Comparison of ENCODE assay signal across 8 cellular contexts in the genomic region with DNA sequence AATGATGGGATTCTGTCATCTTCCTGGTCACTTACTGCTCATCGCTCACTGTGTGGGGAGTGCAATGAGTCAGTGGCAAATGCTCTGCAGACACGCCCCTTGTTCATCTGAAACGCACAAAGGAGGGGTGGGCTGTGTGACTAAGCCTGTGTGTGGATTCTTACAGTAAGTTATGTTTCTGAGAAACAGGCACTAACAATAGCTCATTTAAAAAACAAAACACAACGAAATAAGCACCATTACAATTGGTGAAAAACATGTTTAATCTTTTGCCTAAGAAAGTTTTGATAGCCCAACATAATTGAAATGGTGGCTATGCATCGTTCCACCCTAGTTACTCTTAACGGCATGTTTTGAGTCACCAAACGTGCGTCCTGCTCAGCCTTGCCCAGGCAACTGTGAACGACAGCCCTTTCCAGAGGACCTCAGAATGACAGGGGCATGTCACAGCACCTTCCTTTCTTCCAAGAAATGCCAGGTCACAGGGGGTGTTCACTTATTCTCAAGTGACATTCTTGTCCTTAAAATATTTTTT.
DNase-seq lines count a peak whose midpoint lies in the region; ATAC-seq and TF ChIP-seq lines count a peak whose summit lies in the region.
"Had no signal": no experiment of that assay in that cellular context is flagged by ENCODE, and none has a peak within 500 bp of the region (broad histone marks: within the 10 kb centered on the region; RNA-seq: fewer than 3 reads in every experiment).

No MANE protein-coding gene starts in this region.

- no peaks in the 10 kb centered on the region for H3K9me2 ChIP-seq in PC-3 (replicated peaks; ENCODE audit: low read length)

- H3K4me3 ChIP-seq in PC-3 (ENCODE audit: low read length) (peak overlapping the region; percentile 47), heart right ventricle (peak overlapping the region in 1 of 10 donors; percentile 12)
- H3K4me3 ChIP-seq: right lobe of liver had no signal

- H3K27me3 ChIP-seq in PC-3 (ENCODE audit: low read length) (no peaks in the 10 kb centered on the region), heart right ventricle (no peaks in the 10 kb centered on the region)
- H3K27me3 ChIP-seq: right lobe of liver had no signal

- ATAC-seq in GM18870 (IDR thresholded peaks at IDR 0.05; ENCODE audit: unreplicated experiment): peak; percentile 91
- ATAC-seq in HG02938 (IDR thresholded peaks at IDR 0.05; ENCODE audit: unreplicated experiment): peak; percentile 92
- peak; percentile 97 for ATAC-seq in PC-3
- peak in 6 of 8 donors; percentile 80 to 97 (median 89) for ATAC-seq in heart right ventricle

- TSS peak; percentile 96 for BruUV-seq in PC-3 (replicated peaks; lab: Mats Ljungman, UMichigan)

- no peaks in the 10 kb centered on the region for H3K9me3 ChIP-seq in PC-3 (ENCODE audit: low read length)
- H3K9me3 ChIP-seq in heart right ventricle: no peaks in the 10 kb centered on the region
- H3K9me3 ChIP-seq: right lobe of liver had no signal

- H4K20me1 ChIP-seq in PC-3 (ENCODE audit: low read length): no peaks in the 10 kb centered on the region

- WGBS in heart right ventricle, 2 donors: 61 to 69% methylated on average over 9 of the region's 9 CpGs

- H3F3A ChIP-seq in PC-3 (ENCODE audit: low read length, unreplicated experiment): no peaks in the 10 kb centered on the region

- H3K9ac ChIP-seq in PC-3 (ENCODE audit: low read length): peak overlapping the region; percentile 64

- DNase-seq in PC-3 (peak; percentile 90), heart right ventricle (peak in 1 of 2 donors; percentile 48), GF-D8 (lab: John Stamatoyannopoulos, UW) (no peak)
- DNase-seq in activated gamma-delta T cell treated with anti-CD3 and anti-CD28 coated beads, Interleukin-2, amount 50 U/mL, for 16 hours (ENCODE audit: low read depth): peak; percentile 58
- DNase-seq in stimulated activated CD4-positive, alpha-beta T cell treated with anti-CD3 and anti-CD28 coated beads, Interleukin-12 subunit alpha, Interleukin-12 subunit beta, amount 100 ng/mL, for 48 hours (ENCODE audit: low read depth in 2 of 3, low spot score in 1 of 3): peak; percentile 48 to 60 (median 56)
- DNase-seq: right lobe of liver had no signal

- H3K4me2 ChIP-seq in PC-3 (ENCODE audit: low read length): peak overlapping the region; percentile 67

- no peaks in the 10 kb centered on the region for H3K79me2 ChIP-seq in PC-3 (ENCODE audit: low read length)

- H3K4me1 ChIP-seq in PC-3 (ENCODE audit: insufficient read depth, low read length): peaks cover 28% of the 10 kb centered on the region
- peaks cover 0 to 26% (median 0%) of the 10 kb centered on the region in 9 donors for H3K4me1 ChIP-seq in heart right ventricle
- H3K4me1 ChIP-seq: right lobe of liver had no signal

- CTCF ChIA-PET in PC-3 (lab: Charles Lee): no interaction called here

- H3K36me3 ChIP-seq in PC-3 (ENCODE audit: low read depth, low read length) (no peaks in the 10 kb centered on the region), heart right ventricle (no peaks in the 10 kb centered on the region)
- H3K36me3 ChIP-seq: right lobe of liver had no signal

- TF ChIP-seq CTCF in PC-3 (conservative IDR thresholded peaks at IDR 0.05; ENCODE audit: low read depth, low read length) (no peak), heart right ventricle (IDR thresholded peaks at IDR 0.05) (no peak)

- H2AFZ ChIP-seq in PC-3 (ENCODE audit: low read length): peak overlapping the region; percentile 56

- intact Hi-C loops in PC-3 (cut with micrococcal nuclease) (loop anchor here (1.0 to 10.0 kb wide), 3 partner anchors 200 to 262 kb away; no protein-coding TSS in a partner anchor), heart right ventricle (cut with DNase I) (no loop called here)

- H3K27ac ChIP-seq in PC-3 (ENCODE audit: low read length): peak overlapping the region; percentile 93
- peak overlapping the region in 2 of 10 donors; percentile 37 to 89 for H3K27ac ChIP-seq in heart right ventricle

- POLR2A ChIA-PET in PC-3 (lab: Charles Lee; ENCODE audit: unreplicated experiment): interaction anchor here (0.5 to 0.9 kb wide), 8 partner anchors 14 to 270 kb away, joined by 3 to 5 read pairs (median 4); no protein-coding TSS in a partner anchor
